In genomic region chr3:24300949-24301348, GRCh38 we compare ENCODE assay signal across 16 cellular contexts.
A peak's percentile ranks its signal among the peaks of the same experiment; 100 is the strongest.
DNase-seq lines count a peak whose midpoint lies in the region; ATAC-seq and TF ChIP-seq lines count a peak whose summit lies in the region.
"Had no signal": no experiment of that assay in that cellular context is flagged by ENCODE, and none has a peak within 500 bp of the region (broad histone marks: within the 10 kb centered on the region; RNA-seq: fewer than 3 reads in every experiment).

No MANE protein-coding gene starts in this region.

- H3K27ac ChIP-seq in HCT116 (ENCODE audit: low read depth, low read length): no peak overlapping the region
- peak overlapping the region; percentile 72 for H3K27ac ChIP-seq in PC-9
- peak overlapping the region; percentile 42 for H3K27ac ChIP-seq in smooth muscle cell (ENCODE audit: low read depth)
- H3K27ac ChIP-seq in MM.1S (ENCODE audit: low read length): no peak overlapping the region
- H3K27ac ChIP-seq: C4-2B, HL-60 had no signal

- 100% methylated on average over 2 of the region's 2 CpGs for WGBS in smooth muscle cell (ENCODE audit: low lambda C conversion rate)

- CTCF ChIA-PET in HCT116 (lab: Charles Lee): no interaction called here
- CTCF ChIA-PET in PC-9 (lab: Charles Lee): no interaction called here

- H3F3A ChIP-seq in PC-9 (ENCODE audit: insufficient read depth, low read depth): peaks cover 21% of the 10 kb centered on the region
- H3F3A ChIP-seq in smooth muscle cell (ENCODE audit: low read depth): peaks cover 4% of the 10 kb centered on the region
- no peaks in the 10 kb centered on the region for H3F3A ChIP-seq in MM.1S (ENCODE audit: insufficient read depth, low read length)

- RAD21 ChIA-PET in HCT116 (lab: Charles Lee; ENCODE audit: low non-redundant PET in 1 of 2, low total read pairs in 2 of 2, uncharacterized antibody in 2 of 2, unreplicated experiment in 2 of 2): no interaction called here

- TF ChIP-seq CTCF in HCT116 (IDR thresholded peaks at IDR 0.05 in 2 of 3, conservative IDR thresholded peaks at IDR 0.05 in 1 of 3; ENCODE audit: borderline replicate concordance in 1 of 3, insufficient read depth in 1 of 3, low read depth in 2 of 3, low read length in 2 of 3): no peak
- no peak for TF ChIP-seq CTCF in PC-9 (conservative IDR thresholded peaks at IDR 0.05)
- TF ChIP-seq CTCF in smooth muscle cell (IDR thresholded peaks at IDR 0.05; ENCODE audit: borderline replicate concordance, insufficient read depth, poor library complexity, severe bottlenecking): no peak
- no peak for TF ChIP-seq CTCF in MM.1S (IDR thresholded peaks at IDR 0.05; ENCODE audit: low read length)

- H3K36me3 ChIP-seq in HCT116 (ENCODE audit: control insufficient read depth in 1 of 2, insufficient read depth in 2 of 2, low read length in 2 of 2): no peaks in the 10 kb centered on the region
- no peaks in the 10 kb centered on the region for H3K36me3 ChIP-seq in PC-9 (ENCODE audit: low read depth)
- no peaks in the 10 kb centered on the region for H3K36me3 ChIP-seq in smooth muscle cell (ENCODE audit: low read depth)
- H3K36me3 ChIP-seq in MM.1S (replicated peaks; ENCODE audit: insufficient read depth, low read length): no peaks in the 10 kb centered on the region
- H3K36me3 ChIP-seq: BE2C, HAP-1 had no signal

- ATAC-seq in HCT116 (0 out of 2 replicates have a peak, but pooled peaks have one; percentile 36), HG03280 (IDR thresholded peaks at IDR 0.05; ENCODE audit: unreplicated experiment) (no peak)
- ATAC-seq: CD8-positive, alpha-beta T cell had no signal

- H3K4me3 ChIP-seq in HCT116 (replicated peaks in 1 of 2; ENCODE audit: low read depth in 1 of 2, low read length in 2 of 2) (no peak overlapping the region), PC-9 (no peak overlapping the region), smooth muscle cell (no peak overlapping the region), MM.1S (ENCODE audit: low read length) (no peak overlapping the region)
- H3K4me3 ChIP-seq: HAP-1 had no signal

- H4K20me1 ChIP-seq in HCT116 (ENCODE audit: insufficient read depth) (no peaks in the 10 kb centered on the region), PC-9 (ENCODE audit: insufficient read depth) (no peaks in the 10 kb centered on the region), smooth muscle cell (ENCODE audit: low read depth) (no peaks in the 10 kb centered on the region), MM.1S (ENCODE audit: insufficient read depth, low read length) (no peaks in the 10 kb centered on the region)

- H3K9me3 ChIP-seq in HCT116 (ENCODE audit: control insufficient read depth in 1 of 2, insufficient read depth in 1 of 2, low read depth in 1 of 2, low read length in 2 of 2) (no peaks in the 10 kb centered on the region), PC-9 (ENCODE audit: insufficient read depth, low read depth) (0 out of 2 replicates have a peak, but pooled peaks cover 5% of the 10 kb centered on the region), smooth muscle cell (replicated peaks; ENCODE audit: low read depth) (no peaks in the 10 kb centered on the region), MM.1S (replicated peaks; ENCODE audit: insufficient read depth, low read length) (no peaks in the 10 kb centered on the region)
- H3K9me3 ChIP-seq: BE2C, HAP-1 had no signal

- TF ChIP-seq RAD21 in HCT116 (IDR thresholded peaks at IDR 0.05; ENCODE audit: low read depth): no peak

- TF ChIP-seq POLR2A in HCT116 (IDR thresholded peaks at IDR 0.05; ENCODE audit: borderline replicate concordance, extremely low read depth, insufficient read depth, insufficient read length): no peak

- BruUV-seq in HCT116 (replicated peaks; lab: Mats Ljungman, UMichigan) (no TSS peak), PC-9 (replicated peaks; lab: Mats Ljungman, UMichigan) (no TSS peak)

- H3K9ac ChIP-seq in HCT116 (ENCODE audit: low read length) (no peak overlapping the region), smooth muscle cell (ENCODE audit: low read depth) (no peak overlapping the region), MM.1S (ENCODE audit: low read length) (no peak overlapping the region)

- intact Hi-C loops in HCT116 (cut with micrococcal nuclease): no loop called here
- intact Hi-C loops in PC-9 (cut with micrococcal nuclease; ENCODE audit: unreplicated experiment): loop anchor here (1.0 to 10.0 kb wide), 4 partner anchors 63 to 377 kb away; no protein-coding TSS in a partner anchor

- no peak for DNase-seq in HCT116 (ENCODE audit: low read depth, low spot score)
- DNase-seq in PC-9: no peak
- DNase-seq in left kidney (ENCODE audit: low read depth, low spot score): peak; percentile 59
- DNase-seq in smooth muscle cell (lab: John Stamatoyannopoulos, UW; ENCODE audit: unreplicated experiment): no peak
- no peak for DNase-seq in MM.1S
- no peak for DNase-seq in dermis blood vessel endothelial cell
- DNase-seq: BE2C; CD8-positive, alpha-beta T cell; COR-L47; DND-41; GDM1; HFFc6 had no signal

- no peaks in the 10 kb centered on the region; the same call in 1 of the 2 replicates for H3K9me2 ChIP-seq in HCT116 (ENCODE audit: insufficient read depth)
- no peaks in the 10 kb centered on the region; the same call in 1 of the 2 replicates for H3K9me2 ChIP-seq in PC-9 (ENCODE audit: insufficient read depth)
- H3K9me2 ChIP-seq in MM.1S (replicated peaks; ENCODE audit: insufficient read depth, low read length): no peaks in the 10 kb centered on the region

- no peaks in the 10 kb centered on the region for H3K79me2 ChIP-seq in HCT116 (ENCODE audit: insufficient read depth, low read length)
- H3K79me2 ChIP-seq in PC-9 (ENCODE audit: low read depth): no peaks in the 10 kb centered on the region
- H3K79me2 ChIP-seq in smooth muscle cell (ENCODE audit: low read depth): no peaks in the 10 kb centered on the region
- H3K79me2 ChIP-seq in MM.1S (ENCODE audit: low read length): no peaks in the 10 kb centered on the region

- POLR2A ChIA-PET in HCT116 (lab: Charles Lee): no interaction called here
- POLR2A ChIA-PET in PC-9 (lab: Charles Lee; ENCODE audit: unreplicated experiment): interaction anchor here (0.5 kb wide), 1 partner anchor 24 kb away, joined by 9 read pairs; no protein-coding TSS in a partner anchor

- H2AFZ ChIP-seq in HCT116 (ENCODE audit: low read depth, low read length, poor library complexity, severe bottlenecking) (no peak overlapping the region), PC-9 (no peak overlapping the region), smooth muscle cell (ENCODE audit: low read depth) (no peak overlapping the region), MM.1S (ENCODE audit: low read length) (no peak overlapping the region)

- H3K27me3 ChIP-seq in HCT116 (ENCODE audit: insufficient read depth, low read length) (no peaks in the 10 kb centered on the region), PC-9 (ENCODE audit: insufficient read depth, low read depth) (no peaks in the 10 kb centered on the region), smooth muscle cell (ENCODE audit: low read depth) (no peaks in the 10 kb centered on the region), MM.1S (replicated peaks; ENCODE audit: insufficient read depth, low read length) (no peaks in the 10 kb centered on the region)
- H3K27me3 ChIP-seq: BE2C had no signal

- H3K4me1 ChIP-seq in HCT116 (ENCODE audit: control insufficient read depth in 1 of 2, insufficient read depth in 2 of 2, low read length in 2 of 2): peaks cover 3 to 12% of the 10 kb centered on the region in 2 experiments
- peaks cover 24% of the 10 kb centered on the region for H3K4me1 ChIP-seq in PC-9 (replicated peaks; ENCODE audit: insufficient read depth)
- H3K4me1 ChIP-seq in smooth muscle cell (ENCODE audit: low read depth): no peaks in the 10 kb centered on the region
- no peaks in the 10 kb centered on the region for H3K4me1 ChIP-seq in MM.1S (ENCODE audit: low read length)
- H3K4me1 ChIP-seq: BE2C, HAP-1 had no signal

- H3K4me2 ChIP-seq in HCT116 (ENCODE audit: low read length): no peak overlapping the region
- H3K4me2 ChIP-seq in PC-9: peak overlapping the region; percentile 24
- H3K4me2 ChIP-seq in smooth muscle cell: no peak overlapping the region
- H3K4me2 ChIP-seq in MM.1S (ENCODE audit: low read depth, low read length): no peak overlapping the region

TF ChIP-seq in HCT116, 20 proteins besides CTCF, POLR2A, EP300 and RAD21:
- TF ChIP-seq FOSL1 (IDR thresholded peaks at IDR 0.05; ENCODE audit: low read depth) (no peak), YY1 (IDR thresholded peaks at IDR 0.05; ENCODE audit: extremely low read depth, insufficient replicate concordance, low read depth, low read length) (no peak), JUND (IDR thresholded peaks at IDR 0.05) (no peak), ATF3 (IDR thresholded peaks at IDR 0.05) (no peak), EZH2 (IDR thresholded peaks at IDR 0.05) (no peak), EGR1 (IDR thresholded peaks at IDR 0.05; ENCODE audit: low read depth) (no peak), SRF (IDR thresholded peaks at IDR 0.05; ENCODE audit: low read depth) (no peak), SP1 (IDR thresholded peaks at IDR 0.05; ENCODE audit: low read depth) (no peak), POLR2AphosphoS5 (IDR thresholded peaks at IDR 0.05; ENCODE audit: low read depth, low read length) (no peak)

Comparison
In these comparisons a context has a peak if more than half of its experiments do, and no peak if none do; other contexts are left out.
1. H3K27ac ChIP-seq: peak in PC-9 (single experiment) and smooth muscle cell (single experiment); none in HCT116 (single experiment) and MM.1S (single experiment).